18 cellular contexts compared by ENCODE assay signal in the genomic region with DNA sequence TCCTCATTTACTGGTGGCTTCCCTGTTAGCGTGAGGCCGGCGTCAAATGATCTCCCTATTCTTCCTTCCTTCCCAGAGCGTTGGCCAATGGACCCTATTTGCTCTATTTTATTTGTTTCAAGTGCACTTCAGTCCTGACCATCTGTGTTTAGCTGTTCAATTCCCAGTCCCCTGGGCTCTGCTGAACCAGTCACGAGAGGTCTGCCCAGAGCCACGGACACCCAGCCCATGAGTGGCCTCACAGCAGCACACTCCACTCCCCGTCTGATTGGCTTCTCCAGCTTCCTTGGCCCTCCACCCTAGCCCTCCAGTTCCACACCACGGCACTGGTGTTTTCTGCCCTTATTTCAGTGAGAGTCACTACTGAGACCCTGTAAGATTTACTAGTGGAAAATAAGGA.
A peak's percentile ranks its signal among the peaks of the same experiment; 100 is the strongest.
DNase-seq lines count a peak whose midpoint lies in the region; ATAC-seq and TF ChIP-seq lines count a peak whose summit lies in the region.
"Had no signal": no experiment of that assay in that cellular context is flagged by ENCODE, and none has a peak within 500 bp of the region (broad histone marks: within the 10 kb centered on the region; RNA-seq: fewer than 3 reads in every experiment).

No MANE protein-coding gene starts in this region.

- no peak overlapping the region for H3K23ac ChIP-seq in trophoblast cell (ENCODE audit: low read length)

- no CpG with 5 or more reads among the region's 8 CpGs for WGBS in trophoblast cell (ENCODE audit: extremely low coverage, insufficient coverage, insufficient read length)

- H4K12ac ChIP-seq in trophoblast cell (ENCODE audit: low read depth, low read length), result no peak overlapping the region

- H3K4me1 Mint-ChIP-seq in MCF 10A (ENCODE audit: insufficient read depth, unreplicated experiment), result peaks cover 8% of the 10 kb centered on the region
- H3K4me1 Mint-ChIP-seq: activated CD4-positive, alpha-beta T cell treated with anti-CD3 and anti-CD28 coated beads, Interleukin-2, amount 10 ng/mL, durations not matched to agents 7 days and 5 days had no signal

- peak overlapping the region; percentile 50 for H2BK120ac ChIP-seq in trophoblast cell (ENCODE audit: insufficient read depth, low read length, poor library complexity)

- H3K4me1 ChIP-seq in breast epithelium (no peaks in the 10 kb centered on the region), right atrium auricular region (peaks cover 0 to 20% of the 10 kb centered on the region in 2 donors), trophoblast cell (ENCODE audit: control insufficient read depth in 1 of 2, insufficient read depth in 2 of 2, low read length in 2 of 2) (peaks cover 8 to 10% of the 10 kb centered on the region in 2 experiments), uterus (peaks cover 5 to 10% of the 10 kb centered on the region in 2 donors)
- H3K4me1 ChIP-seq: A549 had no signal

- no TSS peak for BruUV-seq in MCF 10A (replicated peaks; lab: Mats Ljungman, UMichigan)

- no peak overlapping the region for H3K4me3 Mint-ChIP-seq in MCF 10A (ENCODE audit: unreplicated experiment)
- H3K4me3 Mint-ChIP-seq: activated CD4-positive, alpha-beta T cell treated with anti-CD3 and anti-CD28 coated beads, Interleukin-2, amount 10 ng/mL, durations not matched to agents 7 days and 5 days; CD4-positive, alpha-beta T cell; effector memory CD8-positive, alpha-beta T cell had no signal

- H3K27ac ChIP-seq in breast epithelium (peak overlapping the region; percentile 60 to 73), right atrium auricular region (peak overlapping the region; percentile 56 to 74), trophoblast cell (ENCODE audit: low read depth, low read length) (peak overlapping the region; percentile 94), uterus (peak overlapping the region; percentile 79 to 99)
- H3K27ac ChIP-seq: A549, suprapubic skin had no signal

- TF ChIP-seq POLR2A in breast epithelium (IDR thresholded peaks at IDR 0.05) (no peak), uterus (IDR thresholded peaks at IDR 0.05) (no peak)

- H3K9me3 ChIP-seq in breast epithelium, result no peaks in the 10 kb centered on the region
- no peaks in the 10 kb centered on the region for H3K9me3 ChIP-seq in right atrium auricular region
- no peaks in the 10 kb centered on the region for H3K9me3 ChIP-seq in trophoblast cell (ENCODE audit: insufficient read depth, low read depth, low read length)
- H3K9me3 ChIP-seq in uterus, result no peaks in the 10 kb centered on the region
- H3K9me3 ChIP-seq: A549, mucosa of descending colon, suprapubic skin had no signal

- peak overlapping the region; percentile 65 for H3K14ac ChIP-seq in trophoblast cell (ENCODE audit: low read length)

- no peaks in the 10 kb centered on the region for H3K36me3 Mint-ChIP-seq in MCF 10A (ENCODE audit: insufficient read depth, unreplicated experiment)
- H3K36me3 Mint-ChIP-seq: activated naive CD4-positive, alpha-beta T cell treated with anti-CD3 and anti-CD28 coated beads, Interleukin-2, amount 50 U/mL, for 72 hours had no signal

- peak overlapping the region; percentile 14 for H3K4ac ChIP-seq in trophoblast cell (ENCODE audit: low read depth, low read length)

- H3K9me3 Mint-ChIP-seq in MCF 10A (ENCODE audit: unreplicated experiment), result no peaks in the 10 kb centered on the region
- H3K9me3 Mint-ChIP-seq: activated CD4-positive, alpha-beta T cell treated with anti-CD3 and anti-CD28 coated beads, Interleukin-2, amount 10 ng/mL, durations not matched to agents 7 days and 5 days; activated naive CD4-positive, alpha-beta T cell treated with anti-CD3 and anti-CD28 coated beads, Interleukin-2, amount 50 U/mL, for 72 hours; CD4-positive, alpha-beta T cell; effector memory CD8-positive, alpha-beta T cell had no signal

- H3K36me3 ChIP-seq in breast epithelium, result no peaks in the 10 kb centered on the region
- no peaks in the 10 kb centered on the region for H3K36me3 ChIP-seq in right atrium auricular region
- H3K36me3 ChIP-seq in trophoblast cell (ENCODE audit: control insufficient read depth in 1 of 2, insufficient read depth in 2 of 2, low read length in 2 of 2), result peaks cover 0 to 3% of the 10 kb centered on the region in 2 experiments
- H3K36me3 ChIP-seq in uterus, result no peaks in the 10 kb centered on the region

- CTCF ChIA-PET in MCF 10A (lab: Yijun Ruan, JAX), result interaction anchor here (0.6 to 1.1 kb wide), 3 partner anchors 28 to 159 kb away, joined by 3 to 4 read pairs (median 3); no protein-coding TSS in a partner anchor

- H2AK5ac ChIP-seq in trophoblast cell (ENCODE audit: low read length), result peak overlapping the region; percentile 58

- H3K79me1 ChIP-seq in trophoblast cell (ENCODE audit: low read length), result peaks cover 37% of the 10 kb centered on the region

- no peaks in the 10 kb centered on the region for H3K27me3 Mint-ChIP-seq in MCF 10A (ENCODE audit: insufficient read depth, unreplicated experiment)
- H3K27me3 Mint-ChIP-seq: activated CD4-positive, alpha-beta T cell treated with anti-CD3 and anti-CD28 coated beads, Interleukin-2, amount 10 ng/mL, durations not matched to agents 7 days and 5 days; CD4-positive, alpha-beta T cell had no signal

- peak overlapping the region; percentile 94 for H4K91ac ChIP-seq in trophoblast cell (ENCODE audit: low read depth, low read length)

- peak overlapping the region; percentile 51 for H4K8ac ChIP-seq in trophoblast cell (ENCODE audit: low read depth, low read length)

- no peak overlapping the region for H3K4me3 ChIP-seq in breast epithelium
- no peak overlapping the region for H3K4me3 ChIP-seq in right atrium auricular region
- H3K4me3 ChIP-seq in trophoblast cell (ENCODE audit: low read depth, low read length), result no peak overlapping the region
- H3K4me3 ChIP-seq in uterus, result no peak overlapping the region
- H3K4me3 ChIP-seq: A549, mucosa of descending colon, suprapubic skin had no signal

- H2BK5ac ChIP-seq in trophoblast cell (ENCODE audit: low read depth, low read length, poor library complexity), result peak overlapping the region; percentile 65

- peak overlapping the region; percentile 54 for H3K18ac ChIP-seq in trophoblast cell (ENCODE audit: low read length)

- H3K4me2 ChIP-seq in trophoblast cell (ENCODE audit: low read length), result no peak overlapping the region
- H3K4me2 ChIP-seq: A549 had no signal

- no peak for DNase-seq in breast epithelium (ENCODE audit: low spot score in 2 of 2)
- no peak for DNase-seq in MCF 10A (ENCODE audit: unreplicated experiment)
- DNase-seq in right atrium auricular region (ENCODE audit: low spot score), result peak; percentile 59
- DNase-seq in trophoblast cell, result no peak
- no peak for DNase-seq in uterus
- DNase-seq in HK-2 (ENCODE audit: unreplicated experiment), result no peak
- DNase-seq: activated CD4-positive, alpha-beta T cell treated with anti-CD3 and anti-CD28 coated beads, Interleukin-2, amount 10 ng/mL, durations not matched to agents 7 days and 5 days; CD4-positive, alpha-beta T cell; effector memory CD8-positive, alpha-beta T cell; foreskin fibroblast; mucosa of descending colon; NCI-H187 treated with DMSO at 0.1 percent for 48 hours; T1000 had no signal

- POLR2A ChIA-PET in MCF 10A (lab: Yijun Ruan, JAX), result interaction anchor here (0.6 kb wide), 1 partner anchor 218 kb away, joined by 3 read pairs; no protein-coding TSS in a partner anchor

- H2BK12ac ChIP-seq in trophoblast cell (ENCODE audit: low read length), result peak overlapping the region; percentile 68

- intact Hi-C loops in breast epithelium (cut with DNase I; ENCODE audit: low total_unique reads) (no loop called here), MCF 10A (cut with micrococcal nuclease) (no loop called here), uterus (cut with DNase I; ENCODE audit: low total_unique reads) (no loop called here)

- H3K27me3 ChIP-seq in breast epithelium (no peaks in the 10 kb centered on the region), right atrium auricular region (no peaks in the 10 kb centered on the region), trophoblast cell (ENCODE audit: insufficient read depth, low read length) (no peaks in the 10 kb centered on the region), uterus (no peaks in the 10 kb centered on the region)
- H3K27me3 ChIP-seq: suprapubic skin had no signal

- no peak overlapping the region for H3K9ac ChIP-seq in trophoblast cell (ENCODE audit: low read length)

- no peak overlapping the region for H3K27ac Mint-ChIP-seq in MCF 10A (ENCODE audit: low read depth, unreplicated experiment)
- H3K27ac Mint-ChIP-seq: activated CD4-positive, alpha-beta T cell treated with anti-CD3 and anti-CD28 coated beads, Interleukin-2, amount 10 ng/mL, durations not matched to agents 7 days and 5 days; CD4-positive, alpha-beta T cell; effector memory CD8-positive, alpha-beta T cell had no signal

- H3K79me2 ChIP-seq in trophoblast cell (ENCODE audit: control insufficient read depth, insufficient read depth, low read length, poor library complexity), result peaks cover 9% of the 10 kb centered on the region

- no peak overlapping the region for H2AFZ ChIP-seq in trophoblast cell (ENCODE audit: insufficient read depth, low read length, poor library complexity)

- no peak for TF ChIP-seq CTCF in breast epithelium (IDR thresholded peaks at IDR 0.05)
- TF ChIP-seq CTCF in MCF 10A (IDR thresholded peaks at IDR 0.05; ENCODE audit: unreplicated experiment), result no peak
- no peak for TF ChIP-seq CTCF in right atrium auricular region (IDR thresholded peaks at IDR 0.05)
- TF ChIP-seq CTCF in uterus (IDR thresholded peaks at IDR 0.05), result no peak

- ATAC-seq in HG02588 (IDR thresholded peaks at IDR 0.05; ENCODE audit: unreplicated experiment), result no peak
- ATAC-seq in GM18867 (IDR thresholded peaks at IDR 0.05; ENCODE audit: unreplicated experiment), result no peak
- ATAC-seq: A549; activated naive CD4-positive, alpha-beta T cell treated with anti-CD3 and anti-CD28 coated beads, Interleukin-2, amount 50 U/mL, for 72 hours; effector memory CD8-positive, alpha-beta T cell; mucosa of descending colon had no signal
